8 cellular contexts compared by ENCODE assay signal in genomic region chr11:13963169-13963948, GRCh38. TPM values are rescaled to one million over a fixed set of nuclear protein-coding genes. Genes with fewer than 3 reads are reported as not detected.
DNase-seq lines count a peak whose midpoint lies in the region; ATAC-seq lines count a peak whose summit lies in the region.

No MANE protein-coding gene starts in this region.

- H3K36me3 ChIP-seq in HUES6 (ENCODE audit: control insufficient read depth, insufficient read depth, low read length): no peaks in the 10 kb centered on the region

- H3K27me3 ChIP-seq in HUES6 (ENCODE audit: control insufficient read depth, insufficient read depth, low read length): peaks cover 80% of the 10 kb centered on the region

- no peak for ATAC-seq in HG03280 (IDR thresholded peaks at IDR 0.05; ENCODE audit: unreplicated experiment)
- ATAC-seq in HG03342 (IDR thresholded peaks at IDR 0.05; ENCODE audit: unreplicated experiment): no peak

- peak; percentile 45 for DNase-seq in activated naive CD4-positive, alpha-beta T cell treated with anti-CD3 and anti-CD28 coated beads, Interleukin-2, amount 50 U/mL, for 16 hours
- peak; percentile 23 for DNase-seq in stimulated activated CD4-positive, alpha-beta T cell treated with anti-CD3 and anti-CD28 coated beads, Interleukin-1b, Interleukin-23, amount 100 ng/mL, for 48 hours
- DNase-seq in G401 (ENCODE audit: low spot score): no peak
- DNase-seq in NK-92 treated with Interleukin-12 subunit alpha and Interleukin-12 subunit beta, amount 100 ng/mL, for 24 hours (lab: John Stamatoyannopoulos, UW): no peak

- H3K27ac ChIP-seq in HUES6 (ENCODE audit: low read depth, low read length): no peak overlapping the region

- in situ Hi-C loops in G401 (cut with HindIII; ENCODE audit: low sequenced_read_pairs): no loop called here

- peak overlapping the region; percentile 64 for H3K9ac ChIP-seq in HUES6 (ENCODE audit: low read length)

- H3K4me1 ChIP-seq in HUES6 (ENCODE audit: control insufficient read depth, insufficient read depth, low read length): peaks cover 40% of the 10 kb centered on the region

- H3K9me3 ChIP-seq in HUES6 (ENCODE audit: control insufficient read depth, insufficient read depth, low read depth, low read length): no peaks in the 10 kb centered on the region

- H3K4me3 ChIP-seq in HUES6 (ENCODE audit: low read depth, low read length): peak overlapping the region; percentile 50
- H3K4me3 ChIP-seq in iPS-11a (ENCODE audit: low read depth, low read length): peak overlapping the region; percentile 39

RNA-seq across cellular contexts. Expression of gene SPON1, which starts 0.8 kb away (rescaled TPM):
- not detected in 2 replicates for total RNA-seq in G401 (2014; rRNA removed; shearing (Covaris generic))

Comparison
In these comparisons a context has a peak if more than half of its experiments do, and no peak if none do; other contexts are left out.
1. DNase-seq: peak in activated naive CD4-positive, alpha-beta T cell treated with anti-CD3 and anti-CD28 coated beads, Interleukin-2, amount 50 U/mL, for 16 hours (single experiment) and stimulated activated CD4-positive, alpha-beta T cell treated with anti-CD3 and anti-CD28 coated beads, Interleukin-1b, Interleukin-23, amount 100 ng/mL, for 48 hours (single experiment); none in G401 (single experiment) and NK-92 treated with Interleukin-12 subunit alpha and Interleukin-12 subunit beta, amount 100 ng/mL, for 24 hours (single experiment).